Comparison of ENCODE assay signal across 8 cellular contexts in the genomic region with DNA sequence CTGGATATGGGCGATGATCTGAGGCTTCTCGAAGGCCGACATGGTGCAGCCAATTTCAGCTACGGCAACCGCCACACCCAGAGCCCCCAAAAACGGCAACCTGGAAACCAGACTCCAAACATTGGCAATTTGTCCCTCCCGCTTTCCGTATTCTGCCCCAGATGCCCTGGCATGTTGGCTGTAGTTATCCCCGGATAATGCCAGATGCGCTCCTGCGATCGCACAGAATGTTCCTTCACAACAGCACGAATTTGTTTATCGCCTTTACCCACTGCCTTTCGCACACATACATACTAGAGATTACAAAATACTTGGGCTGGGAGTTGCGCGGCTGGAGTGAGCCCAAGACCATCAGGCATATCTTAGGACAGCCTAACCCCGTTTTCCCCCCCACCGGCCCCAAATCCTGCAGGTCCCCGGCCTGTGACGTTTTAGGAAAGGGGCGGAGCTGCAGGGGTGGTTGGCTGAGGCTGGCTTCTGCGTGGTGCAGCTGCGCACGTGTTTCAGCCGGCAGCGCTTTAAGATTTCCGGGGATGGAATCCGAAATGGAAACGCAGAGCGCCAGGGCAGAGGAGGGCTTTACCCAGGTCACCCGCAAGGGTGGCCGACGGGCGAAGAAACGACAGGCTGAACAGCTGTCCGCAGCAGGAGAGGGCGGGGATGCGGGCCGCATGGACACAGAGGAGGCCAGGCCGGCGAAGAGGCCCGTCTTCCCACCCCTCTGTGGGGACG. TPM values are rescaled to one million over a fixed set of nuclear protein-coding genes. Genes with fewer than 3 reads are reported as not detected.
DNase-seq lines count a peak whose midpoint lies in the region; ATAC-seq, FAIRE-seq and TF ChIP-seq lines count a peak whose summit lies in the region.

A gene (plus strand): TSS at position 487 of the 732 bp plus-strand sequence. CDS start 47 bp downstream, at position 534.

- H3K9me1 ChIP-seq in endothelial cell of umbilical vein (replicated peaks; ENCODE audit: control insufficient read depth, extremely low read depth, insufficient read depth, low read length) = no peaks in the 10 kb centered on the region

- peaks cover 5% of the 10 kb centered on the region; the same call in 1 of the 2 replicates for H4K20me1 ChIP-seq in OCI-LY7 (ENCODE audit: insufficient read depth, low read length)
- H4K20me1 ChIP-seq in endothelial cell of umbilical vein (replicated peaks; ENCODE audit: control insufficient read depth, extremely low read depth, insufficient read depth, low read length) = no peaks in the 10 kb centered on the region

- peak; percentile 47 for TF ChIP-seq POLR2A in endothelial cell of umbilical vein (IDR thresholded peaks at IDR 0.05; ENCODE audit: low read depth, low read length)

- intact Hi-C loops in OCI-LY7 (cut with micrococcal nuclease; ENCODE audit: unreplicated experiment) = loop anchor here (1.0 to 10.0 kb wide), 3 partner anchors 35 to 287 kb away; a partner anchor contains a TSS
- intact Hi-C loops in endothelial cell of umbilical vein (cut with micrococcal nuclease) = loop anchor here (1.0 kb wide), 4 partner anchors 35 to 310 kb away; a partner anchor contains a TSS

- TF ChIP-seq CTCF in D721Med (IDR thresholded peaks at IDR 0.05; ENCODE audit: insufficient read depth, missing control alignments) (no peak), OCI-LY7 (conservative IDR thresholded peaks at IDR 0.05; ENCODE audit: low read length) (no peak), endothelial cell of umbilical vein (IDR thresholded peaks at IDR 0.05; ENCODE audit: extremely low read depth in 1 of 2, insufficient read depth in 1 of 2, low read depth in 1 of 2, low read length in 2 of 2) (peak in 1 of 2 donors; percentile 8)

- H3K27ac ChIP-seq in OCI-LY7 (ENCODE audit: low read depth, low read length, poor library complexity, severe bottlenecking) (peak within 1 kb of the TSS; percentile 76), endothelial cell of umbilical vein (ENCODE audit: insufficient read depth, low read depth, low read length) (peak within 1 kb of the TSS; percentile 83)

- FAIRE-seq in D721Med (lab: Jason Lieb, UNC) (peak; percentile 60), endothelial cell of umbilical vein (lab: Jason Lieb, UNC) (peak; percentile 94)

- H3K27me3 ChIP-seq in endothelial cell of umbilical vein (ENCODE audit: control insufficient read depth in 2 of 2, insufficient read depth in 2 of 2, low read length in 2 of 2) = no peaks in the 10 kb centered on the region

- peaks cover 32% of the 10 kb centered on the region for H3K36me3 ChIP-seq in OCI-LY7 (ENCODE audit: insufficient read depth, low read length)
- peaks cover 2 to 16% of the 10 kb centered on the region in 2 experiments for H3K36me3 ChIP-seq in endothelial cell of umbilical vein (ENCODE audit: control insufficient read depth in 2 of 2, extremely low read depth in 1 of 2, insufficient read depth in 2 of 2, low read length in 2 of 2)

- H3K4me2 ChIP-seq in OCI-LY7 (ENCODE audit: low read length) = peak within 1 kb of the TSS; percentile 95
- peak within 1 kb of the TSS; percentile 99 for H3K4me2 ChIP-seq in endothelial cell of umbilical vein (ENCODE audit: insufficient read depth, low read length)

- H3K9me3 ChIP-seq in OCI-LY7 (ENCODE audit: low read length) = no peaks in the 10 kb centered on the region
- no peaks in the 10 kb centered on the region for H3K9me3 ChIP-seq in endothelial cell of umbilical vein (replicated peaks; ENCODE audit: control insufficient read depth, insufficient read depth, low read length)

- no TSS peak for BruUV-seq in OCI-LY7 (replicated peaks; lab: Mats Ljungman, UMichigan)
- no TSS peak for BruUV-seq in endothelial cell of umbilical vein (replicated peaks; lab: Mats Ljungman, UMichigan)

- peaks cover 28% of the 10 kb centered on the region for H3K4me1 ChIP-seq in OCI-LY7 (ENCODE audit: insufficient read depth, low read length, poor library complexity, severe bottlenecking)
- peaks cover 21% of the 10 kb centered on the region for H3K4me1 ChIP-seq in endothelial cell of umbilical vein (ENCODE audit: control insufficient read depth, extremely low read depth, insufficient read depth, low read length)

- POLR2A ChIA-PET in OCI-LY7 (lab: Charles Lee) = interaction anchor here (0.6 to 1.2 kb wide), 5 partner anchors 9 to 120 kb away, joined by 3 to 4 read pairs (median 3); no protein-coding TSS in a partner anchor
- POLR2A ChIA-PET in endothelial cell of umbilical vein (lab: Charles Lee) = no interaction called here

- H3K9ac ChIP-seq in endothelial cell of umbilical vein (replicated peaks; ENCODE audit: extremely low read depth, insufficient read depth, low read length) = peak within 1 kb of the TSS; percentile 88

- CTCF ChIA-PET in OCI-LY7 (lab: Charles Lee; ENCODE audit: unreplicated experiment) = no interaction called here
- CTCF ChIA-PET in endothelial cell of umbilical vein (lab: Charles Lee) = interaction anchor here (0.6 to 2.7 kb wide), 12 partner anchors 23 to 284 kb away, joined by 3 to 13 read pairs (median 4); a partner anchor contains a TSS

- peaks cover 64% of the 10 kb centered on the region for H3K79me2 ChIP-seq in OCI-LY7 (ENCODE audit: insufficient read depth, low read depth, low read length)
- peaks cover 49% of the 10 kb centered on the region for H3K79me2 ChIP-seq in endothelial cell of umbilical vein (ENCODE audit: control insufficient read depth, insufficient read depth, low read length)

- no peaks in the 10 kb centered on the region for H3K9me2 ChIP-seq in OCI-LY7 (ENCODE audit: insufficient read depth, low read length)

- peak; percentile 78 for DNase-seq in D721Med (ENCODE audit: insufficient read length, low spot score)
- DNase-seq in HuH-7.5 (ENCODE audit: low spot score) = peak; percentile 81
- DNase-seq in OCI-LY7 (ENCODE audit: low spot score) = peak; percentile 96
- peak; percentile 95 for DNase-seq in activated T-cell treated with anti-CD3 and anti-CD28 coated beads for 1 hour (ENCODE audit: low read depth)
- DNase-seq in endothelial cell of umbilical vein (ENCODE audit: low read depth, low spot score) = peak; percentile 96
- DNase-seq in midbrain (lab: John Stamatoyannopoulos, UW) = peak; percentile 97
- DNase-seq in stimulated activated CD8-positive, alpha-beta memory T cell treated with anti-CD3 and anti-CD28 coated beads, Interleukin-2, amount 100 ng/mL, for 1 hour (ENCODE audit: low read depth in 2 of 2) = peak; percentile 91 to 94

- dilution Hi-C loops in endothelial cell of umbilical vein (cut with MboI; ENCODE audit: extremely low pct_ligation_motif_present, low sequenced_read_pairs) = no loop called here

- H2AFZ ChIP-seq in OCI-LY7 (ENCODE audit: low read length) (peak within 1 kb of the TSS; percentile 58), endothelial cell of umbilical vein (ENCODE audit: low read depth, low read length) (peak within 1 kb of the TSS; percentile 74)

- peak within 1 kb of the TSS; percentile 100 for H3K4me3 ChIP-seq in OCI-LY7 (ENCODE audit: low read depth, low read length, poor library complexity, severe bottlenecking)
- peak within 1 kb of the TSS; percentile 66 to 99 (median 89) for H3K4me3 ChIP-seq in endothelial cell of umbilical vein (replicated peaks in 1 of 3; ENCODE audit: insufficient read depth in 1 of 3, low read depth in 1 of 3, low read length in 3 of 3)

- peak; percentile 86 for ATAC-seq in GM21526 (IDR thresholded peaks at IDR 0.05; ENCODE audit: low FRiP score, unreplicated experiment)

TF ChIP-seq in endothelial cell of umbilical vein, 7 proteins besides CTCF, POLR2A, EP300 and RAD21:
- TF ChIP-seq MYC (IDR thresholded peaks at IDR 0.05; ENCODE audit: low read depth, low read length) (peak; percentile 46), EZH2 (IDR thresholded peaks at IDR 0.05; ENCODE audit: borderline replicate concordance, low read depth, low read length, severe bottlenecking) (no peak), JUN (IDR thresholded peaks at IDR 0.05; ENCODE audit: borderline replicate concordance, insufficient read depth, insufficient read length, low read depth) (no peak), FOS (IDR thresholded peaks at IDR 0.05; ENCODE audit: borderline replicate concordance, insufficient read depth, low read length) (no peak), POLR2AphosphoS5 (IDR thresholded peaks at IDR 0.05; ENCODE audit: insufficient read depth, low read depth, low read length) (peak; percentile 11), GATA2 (IDR thresholded peaks at IDR 0.05; ENCODE audit: insufficient read depth, insufficient read length, low read depth, low read length) (no peak)
- TF ChIP-seq, protein P1, sequence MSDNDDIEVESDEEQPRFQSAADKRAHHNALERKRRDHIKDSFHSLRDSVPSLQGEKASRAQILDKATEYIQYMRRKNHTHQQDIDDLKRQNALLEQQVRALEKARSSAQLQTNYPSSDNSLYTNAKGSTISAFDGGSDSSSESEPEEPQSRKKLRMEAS (IDR thresholded peaks at IDR 0.05; ENCODE audit: insufficient read depth, insufficient read length) = peak; percentile 93

RNA-seq across cellular contexts. Expression of the gene that starts here (rescaled TPM):
- total RNA-seq in OCI-LY7 (2014; rRNA removed; shearing (Covaris generic)) = 18.6 and 26.3 TPM in 2 replicates
- 16.3 and 22.5 TPM in 2 replicates for total RNA-seq in OCI-LY7 (2022)
- 19.9 and 25.6 TPM in 2 replicates for total RNA-seq in endothelial cell of umbilical vein
- 9.4 and 9.9 TPM in 2 replicates for polyA plus RNA-seq in endothelial cell of umbilical vein
- polyA plus RNA-seq in endothelial cell of umbilical vein (2011; cell fraction: cytosol; rRNA removed) = 12.5 and 14.3 TPM in 2 replicates
- 6.8 TPM in 2 replicates for polyA plus RNA-seq in endothelial cell of umbilical vein (2011; cell fraction: nucleus; rRNA removed)
- polyA plus RNA-seq in endothelial cell of umbilical vein (2012) = 19.9 and 31.2 TPM in 2 replicates
- polyA minus RNA-seq in endothelial cell of umbilical vein = 3.1 and 3.6 TPM in 2 replicates
- polyA minus RNA-seq in endothelial cell of umbilical vein (2011; cell fraction: cytosol; rRNA and poly(A)+ RNA removed) = 8.9 TPM
- 4.1 and 4.6 TPM in 2 replicates for polyA minus RNA-seq in endothelial cell of umbilical vein (2011; cell fraction: nucleus; rRNA and poly(A)+ RNA removed)

Comparison
In these comparisons a context has a peak if more than half of its experiments do, and no peak if none do; other contexts are left out.
1. Peak in every context shown above with its lines: DNase-seq, ATAC-seq, H3K4me3 ChIP-seq and H3K27ac ChIP-seq.